In the genomic region with DNA sequence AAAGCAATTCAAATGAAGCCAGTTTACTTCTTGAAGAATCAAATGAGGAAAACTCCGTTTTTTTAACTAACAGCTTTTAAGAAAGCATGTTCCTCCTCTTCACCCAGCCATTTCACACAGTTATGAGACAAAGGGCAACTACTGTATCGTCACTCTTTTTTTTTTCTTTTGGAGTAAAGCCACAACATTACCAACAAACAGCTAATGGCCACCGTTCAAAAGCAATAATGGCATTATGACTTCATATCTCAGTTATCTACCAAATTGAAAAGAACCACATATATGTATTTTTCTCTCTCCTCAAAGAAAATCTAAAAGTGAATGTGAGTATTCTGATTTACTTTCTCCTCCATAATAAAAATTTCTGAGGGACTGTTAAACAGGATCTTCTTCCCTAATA, we compare ENCODE assay signal across 13 cellular contexts. TPM values are rescaled to one million over a fixed set of nuclear protein-coding genes. Genes with fewer than 3 reads are reported as not detected.
A peak's percentile ranks its signal among the peaks of the same experiment; 100 is the strongest.
DNase-seq lines count a peak whose midpoint lies in the region; ATAC-seq and TF ChIP-seq lines count a peak whose summit lies in the region.
"Had no signal": no experiment of that assay in that cellular context is flagged by ENCODE, and none has a peak within 500 bp of the region (broad histone marks: within the 10 kb centered on the region; RNA-seq: fewer than 3 reads in every experiment).

No MANE protein-coding gene starts in this region.

- peaks cover 7% of the 10 kb centered on the region for H3K4me1 ChIP-seq in mesenchymal stem cell (ENCODE audit: control insufficient read depth, insufficient read depth, low read depth, low read length)

- no peak for DNase-seq in central memory CD8-positive, alpha-beta T cell (ENCODE audit: low spot score in 2 of 2)
- DNase-seq in mesenchymal stem cell (no peak), stromal cell of bone marrow (ENCODE audit: low read depth) (peak; percentile 66), COR-L47 (lab: John Stamatoyannopoulos, UW) (no peak), omental fat pad (ENCODE audit: low spot score) (no peak)
- DNase-seq: activated CD4-positive, alpha-beta memory T cell treated with anti-CD3 and anti-CD28 coated beads, Interleukin-2, amount 10 ng/mL, durations not matched to agents 7 days and 5 days; heart right ventricle; SJCRH30; stimulated activated CD4-positive, alpha-beta T cell treated with anti-CD3 and anti-CD28 coated beads, Interleukin-4, amount 100 ng/mL, for 4 hours had no signal

- ATAC-seq in central memory CD8-positive, alpha-beta T cell (replicated peaks; ENCODE audit: extremely low read depth, poor library complexity, severe bottlenecking), result no peak
- no peak for ATAC-seq in HG03460 (IDR thresholded peaks at IDR 0.05; ENCODE audit: unreplicated experiment)
- ATAC-seq in omental fat pad (ENCODE audit: low FRiP score), result no peak
- ATAC-seq in GM18858 (IDR thresholded peaks at IDR 0.05; ENCODE audit: unreplicated experiment), result no peak
- ATAC-seq: heart right ventricle had no signal

- H3K9me3 Mint-ChIP-seq in IgD-negative memory B cell, result no peaks in the 10 kb centered on the region
- no peaks in the 10 kb centered on the region for H3K9me3 Mint-ChIP-seq in central memory CD8-positive, alpha-beta T cell
- H3K9me3 Mint-ChIP-seq: activated CD4-positive, alpha-beta memory T cell treated with anti-CD3 and anti-CD28 coated beads, Interleukin-2, amount 10 ng/mL, durations not matched to agents 7 days and 5 days had no signal

- H2BK12ac ChIP-seq in mesenchymal stem cell (ENCODE audit: low read length in 2 of 2), result no peak overlapping the region

- H3K4me3 ChIP-seq in mesenchymal stem cell (ENCODE audit: insufficient read depth in 1 of 2, low read depth in 1 of 2, low read length in 2 of 2), result peak overlapping the region in 1 of 2 experiments; percentile 45
- H3K4me3 ChIP-seq: breast epithelium, heart right ventricle, SJCRH30 had no signal

- H3K4me3 Mint-ChIP-seq in IgD-negative memory B cell, result peak overlapping the region in 3 of 4 donors; percentile 25 to 59 (median 56)
- no peak overlapping the region for H3K4me3 Mint-ChIP-seq in central memory CD8-positive, alpha-beta T cell
- H3K4me3 Mint-ChIP-seq: activated CD4-positive, alpha-beta memory T cell treated with anti-CD3 and anti-CD28 coated beads, Interleukin-2, amount 10 ng/mL, durations not matched to agents 7 days and 5 days had no signal

- peak overlapping the region; percentile 76 for H3K9ac ChIP-seq in mesenchymal stem cell (ENCODE audit: low read length)

- no peaks in the 10 kb centered on the region for H3K36me3 Mint-ChIP-seq in IgD-negative memory B cell
- H3K36me3 Mint-ChIP-seq in central memory CD8-positive, alpha-beta T cell (ENCODE audit: insufficient read depth), result peaks cover 55% of the 10 kb centered on the region

- no peak overlapping the region for H3K4me2 ChIP-seq in mesenchymal stem cell (ENCODE audit: low read length, poor library complexity, severe bottlenecking)

- no peak overlapping the region for H2BK15ac ChIP-seq in mesenchymal stem cell (ENCODE audit: low read depth, poor library complexity, severe bottlenecking)

- H3K79me1 ChIP-seq in mesenchymal stem cell (replicated peaks; ENCODE audit: low read length, poor library complexity, severe bottlenecking), result peaks cover 1% of the 10 kb centered on the region

- no peak overlapping the region for H4K8ac ChIP-seq in mesenchymal stem cell (ENCODE audit: low read length)

- no peaks in the 10 kb centered on the region for H3K27me3 Mint-ChIP-seq in IgD-negative memory B cell
- no peaks in the 10 kb centered on the region for H3K27me3 Mint-ChIP-seq in central memory CD8-positive, alpha-beta T cell
- H3K27me3 Mint-ChIP-seq: activated CD4-positive, alpha-beta memory T cell treated with anti-CD3 and anti-CD28 coated beads, Interleukin-2, amount 10 ng/mL, durations not matched to agents 7 days and 5 days had no signal

- no peak overlapping the region for H3K14ac ChIP-seq in mesenchymal stem cell (ENCODE audit: low read length in 2 of 2)

- H3K27ac ChIP-seq in mesenchymal stem cell (ENCODE audit: low read length, poor library complexity, severe bottlenecking), result no peak overlapping the region
- H3K27ac ChIP-seq: SJCRH30 had no signal

- peaks cover 10 to 13% of the 10 kb centered on the region in 2 experiments for H3K36me3 ChIP-seq in mesenchymal stem cell (ENCODE audit: control insufficient read depth in 1 of 2, insufficient read depth in 2 of 2, low read depth in 1 of 2, low read length in 2 of 2)
- H3K36me3 ChIP-seq: breast epithelium had no signal

- no peak overlapping the region for H3K18ac ChIP-seq in mesenchymal stem cell (ENCODE audit: low read depth in 1 of 2, low read length in 2 of 2)

- no peak overlapping the region for H2AFZ ChIP-seq in mesenchymal stem cell (ENCODE audit: low read depth, low read length)

- H3K23ac ChIP-seq in mesenchymal stem cell (ENCODE audit: low read length in 2 of 2), result no peak overlapping the region

- no peak overlapping the region for H2BK5ac ChIP-seq in mesenchymal stem cell (ENCODE audit: low read depth, low read length, poor library complexity, severe bottlenecking)

- 97% methylated on average over 3 of the region's 3 CpGs for WGBS in mesenchymal stem cell

- TF ChIP-seq CTCF in omental fat pad (IDR thresholded peaks at IDR 0.05), result no peak

- no peaks in the 10 kb centered on the region for H3K9me3 ChIP-seq in mesenchymal stem cell (ENCODE audit: control insufficient read depth, low read length)
- H3K9me3 ChIP-seq: breast epithelium, heart right ventricle, SJCRH30 had no signal

- peak overlapping the region in 2 of 3 donors; percentile 62 to 76 for H3K27ac Mint-ChIP-seq in IgD-negative memory B cell
- H3K27ac Mint-ChIP-seq in central memory CD8-positive, alpha-beta T cell (ENCODE audit: low read depth), result peak overlapping the region; percentile 23
- H3K27ac Mint-ChIP-seq: activated CD4-positive, alpha-beta memory T cell treated with anti-CD3 and anti-CD28 coated beads, Interleukin-2, amount 10 ng/mL, durations not matched to agents 7 days and 5 days had no signal

- no peak overlapping the region for H4K91ac ChIP-seq in mesenchymal stem cell (ENCODE audit: low read length)

- peaks cover 56 to 66% (median 58%) of the 10 kb centered on the region in 3 donors for H3K4me1 Mint-ChIP-seq in IgD-negative memory B cell
- H3K4me1 Mint-ChIP-seq in central memory CD8-positive, alpha-beta T cell, result peaks cover 80% of the 10 kb centered on the region

- no peak overlapping the region for H2AK5ac ChIP-seq in mesenchymal stem cell (ENCODE audit: low read length, severe bottlenecking)

- H3K27me3 ChIP-seq in mesenchymal stem cell (ENCODE audit: control insufficient read depth in 1 of 2, insufficient read depth in 1 of 2, low read length in 2 of 2), result no peaks in the 10 kb centered on the region
- H3K27me3 ChIP-seq: breast epithelium, heart right ventricle, SJCRH30 had no signal

- no peak overlapping the region for H2BK120ac ChIP-seq in mesenchymal stem cell (ENCODE audit: low read depth, low read length)

- H3K4ac ChIP-seq in mesenchymal stem cell (ENCODE audit: low read depth in 1 of 2, low read length in 2 of 2), result no peak overlapping the region

RNA-seq across cellular contexts. Expression of gene GRB2, which starts 14.5 kb away (rescaled TPM):
- polyA plus RNA-seq in IgD-negative memory B cell, result 333 TPM
- 113 TPM for polyA plus RNA-seq in mesenchymal stem cell (2013, experiment 1 of 2)
- 122 TPM for polyA plus RNA-seq in mesenchymal stem cell (2013, experiment 2 of 2)
- total RNA-seq in omental fat pad, result 100 to 1,000 TPM in 2 of 4 donors, 10 to 100 TPM in 2; 87.4 to 152 (median 108) TPM
